12 cellular contexts compared by ENCODE assay signal in genomic region chr18:63022429-63023022, GRCh38.
DNase-seq lines count a peak whose midpoint lies in the region; ATAC-seq, FAIRE-seq and TF ChIP-seq lines count a peak whose summit lies in the region.
"Had no signal": no experiment of that assay in that cellular context is flagged by ENCODE, and none has a peak within 500 bp of the region (broad histone marks: within the 10 kb centered on the region; RNA-seq: fewer than 3 reads in every experiment).

No MANE protein-coding gene starts in this region.

- intact Hi-C loops in left ventricle myocardium inferior (cut with micrococcal nuclease) (no loop called here), Right ventricle myocardium inferior (cut with DNase I) (loop anchor here (5.0 kb wide), 1 partner anchor 240 kb away; no protein-coding TSS in a partner anchor), PC-3 (cut with micrococcal nuclease) (no loop called here), upper lobe of right lung (cut with DNase I) (no loop called here)

- H3K36me3 ChIP-seq in left ventricle myocardium inferior (no peaks in the 10 kb centered on the region), PC-3 (ENCODE audit: low read depth, low read length) (no peaks in the 10 kb centered on the region), upper lobe of right lung (no peaks in the 10 kb centered on the region), Peyer's patch (no peaks in the 10 kb centered on the region)

- peaks cover 0 to 3% of the 10 kb centered on the region in 2 donors for H3K4me1 Mint-ChIP-seq in stimulated activated naive B cell treated with anti-CD40 and anti-IgM and Interleukin-4, amounts not matched to agents 10 μg/mL and 1 μg/mL and 100 μg/mL, for 72 hours

- peaks cover 12% of the 10 kb centered on the region for H3K9me3 ChIP-seq in left ventricle myocardium inferior (replicated peaks)
- H3K9me3 ChIP-seq in PC-3 (ENCODE audit: low read length) = no peaks in the 10 kb centered on the region
- no peaks in the 10 kb centered on the region for H3K9me3 ChIP-seq in upper lobe of right lung
- H3K9me3 ChIP-seq in Peyer's patch = no peaks in the 10 kb centered on the region

- H3K27ac ChIP-seq in left ventricle myocardium inferior (replicated peaks) (no peak overlapping the region), PC-3 (ENCODE audit: low read length) (no peak overlapping the region), upper lobe of right lung (no peak overlapping the region), Peyer's patch (no peak overlapping the region)

- H3K27me3 ChIP-seq in left ventricle myocardium inferior (ENCODE audit: low read depth) (no peaks in the 10 kb centered on the region), PC-3 (ENCODE audit: low read length) (peaks cover 35% of the 10 kb centered on the region), upper lobe of right lung (no peaks in the 10 kb centered on the region), Peyer's patch (no peaks in the 10 kb centered on the region)

- no peak for FAIRE-seq in GM12891 (lab: Jason Lieb, UNC)

- H3K27me3 Mint-ChIP-seq in stimulated activated naive B cell treated with anti-CD40 and anti-IgM and Interleukin-4, amounts not matched to agents 10 μg/mL and 1 μg/mL and 100 μg/mL, for 72 hours = no peaks in the 10 kb centered on the region

- DNase-seq in left ventricle myocardium inferior = no peak
- no peak for DNase-seq in Right ventricle myocardium inferior (ENCODE audit: missing footprints)
- no peak for DNase-seq in PC-3
- no peak for DNase-seq in foreskin fibroblast
- DNase-seq in upper lobe of right lung = no peak
- DNase-seq in stimulated activated naive B cell treated with anti-CD40 and anti-IgM and Interleukin-4, amounts not matched to agents 10 μg/mL and 1 μg/mL and 100 μg/mL, for 72 hours = no peak
- no peak for DNase-seq in GM12891 (ENCODE audit: insufficient read length, low spot score)
- DNase-seq in Peyer's patch = no peak
- DNase-seq: activated CD8-positive, alpha-beta memory T cell treated with anti-CD3 and anti-CD28 coated beads, Interleukin-2, amount 50 U/mL, for 4 hours; effector CD4-positive, alpha-beta T cell; NCI-H1694; stimulated activated CD4-positive, alpha-beta T cell treated with anti-CD3 and anti-CD28 coated beads, Interleukin-12 subunit alpha, Interleukin-12 subunit beta, amount 100 ng/mL, for 4 hours had no signal

- H3K79me2 ChIP-seq in PC-3 (ENCODE audit: low read length) = no peaks in the 10 kb centered on the region

- H4K20me1 ChIP-seq in PC-3 (ENCODE audit: low read length) = no peaks in the 10 kb centered on the region

- H3F3A ChIP-seq in PC-3 (ENCODE audit: low read length, unreplicated experiment) = no peaks in the 10 kb centered on the region

- no peak for TF ChIP-seq POLR2A in GM12891 (IDR thresholded peaks at IDR 0.05; ENCODE audit: low read depth, low read length)
- no peak for TF ChIP-seq POLR2A in Peyer's patch (IDR thresholded peaks at IDR 0.05)

- H3K9me3 Mint-ChIP-seq in stimulated activated naive B cell treated with anti-CD40 and anti-IgM and Interleukin-4, amounts not matched to agents 10 μg/mL and 1 μg/mL and 100 μg/mL, for 72 hours = peaks cover 6 to 9% of the 10 kb centered on the region in 2 donors

- no peaks in the 10 kb centered on the region for H3K9me2 ChIP-seq in PC-3 (replicated peaks; ENCODE audit: low read length)

- no peak overlapping the region for H2AFZ ChIP-seq in PC-3 (ENCODE audit: low read length)

- H3K9ac ChIP-seq in PC-3 (ENCODE audit: low read length) = no peak overlapping the region

- no TSS peak for BruUV-seq in PC-3 (replicated peaks; lab: Mats Ljungman, UMichigan)

- TF ChIP-seq CTCF in left ventricle myocardium inferior (IDR thresholded peaks at IDR 0.05; ENCODE audit: borderline replicate concordance) (peak; percentile 62), PC-3 (conservative IDR thresholded peaks at IDR 0.05; ENCODE audit: low read depth, low read length) (peak; percentile 48), foreskin fibroblast (IDR thresholded peaks at IDR 0.05; ENCODE audit: low read depth, low read length) (peak; percentile 21), upper lobe of right lung (IDR thresholded peaks at IDR 0.05) (peak; percentile 42), Peyer's patch (IDR thresholded peaks at IDR 0.05) (peak in 3 of 6 experiments; percentile 3 to 9 (median 6))

- H3K4me2 ChIP-seq in PC-3 (ENCODE audit: low read length) = no peak overlapping the region

- POLR2A ChIA-PET in PC-3 (lab: Charles Lee; ENCODE audit: unreplicated experiment) = no interaction called here

- no peak for ATAC-seq in Right ventricle myocardium inferior
- no peak for ATAC-seq in PC-3
- ATAC-seq in upper lobe of right lung = peak; percentile 53
- no peak for ATAC-seq in stimulated activated naive B cell treated with anti-CD40 and anti-IgM and Interleukin-4, amounts not matched to agents 10 μg/mL and 1 μg/mL and 100 μg/mL, for 72 hours (replicated peaks)

- peaks cover 6 to 9% of the 10 kb centered on the region in 2 donors for H3K36me3 Mint-ChIP-seq in stimulated activated naive B cell treated with anti-CD40 and anti-IgM and Interleukin-4, amounts not matched to agents 10 μg/mL and 1 μg/mL and 100 μg/mL, for 72 hours

- H3K4me1 ChIP-seq in left ventricle myocardium inferior (peaks cover 3% of the 10 kb centered on the region), PC-3 (ENCODE audit: insufficient read depth, low read length) (no peaks in the 10 kb centered on the region), upper lobe of right lung (no peaks in the 10 kb centered on the region), Peyer's patch (no peaks in the 10 kb centered on the region)

- CTCF ChIA-PET in PC-3 (lab: Charles Lee) = no interaction called here

- no peak overlapping the region for H3K4me3 Mint-ChIP-seq in stimulated activated naive B cell treated with anti-CD40 and anti-IgM and Interleukin-4, amounts not matched to agents 10 μg/mL and 1 μg/mL and 100 μg/mL, for 72 hours

- H3K4me3 ChIP-seq in left ventricle myocardium inferior = no peak overlapping the region
- H3K4me3 ChIP-seq in PC-3 (ENCODE audit: low read length) = no peak overlapping the region
- H3K4me3 ChIP-seq in foreskin fibroblast (ENCODE audit: low read depth in 1 of 2, low read length in 2 of 2) = no peak overlapping the region
- H3K4me3 ChIP-seq in upper lobe of right lung = no peak overlapping the region
- no peak overlapping the region for H3K4me3 ChIP-seq in Peyer's patch

- no peak overlapping the region for H3K27ac Mint-ChIP-seq in stimulated activated naive B cell treated with anti-CD40 and anti-IgM and Interleukin-4, amounts not matched to agents 10 μg/mL and 1 μg/mL and 100 μg/mL, for 72 hours

TF ChIP-seq in GM12891, 5 proteins besides CTCF, POLR2A, EP300 and RAD21:
- TF ChIP-seq TAF1 (IDR thresholded peaks at IDR 0.05; ENCODE audit: low read depth, low read length) (no peak), SPI1 (IDR thresholded peaks at IDR 0.05; ENCODE audit: low read depth, low read length) (no peak), PAX5 (IDR thresholded peaks at IDR 0.05; ENCODE audit: insufficient read depth, low read length, severe bottlenecking) (no peak), POU2F2 (IDR thresholded peaks at IDR 0.05; ENCODE audit: low read depth, low read length) (no peak), POLR2AphosphoS5 (IDR thresholded peaks at IDR 0.05; ENCODE audit: low read depth, low read length) (no peak)
